Comparison of ENCODE assay signal across 1 cellular context in genomic region chr7:27145167-27145883, GRCh38.
TF ChIP-seq lines count a peak whose summit lies in the region.

No MANE protein-coding gene starts in this region.

TF ChIP-seq in H1, 55 proteins besides CTCF, POLR2A, EP300 and RAD21:
- TF ChIP-seq RNF2 (IDR thresholded peaks at IDR 0.05; ENCODE audit: borderline replicate concordance, low read depth, low read length, missing control alignments, poor library complexity, severe bottlenecking): peak; percentile 86
- no peak for TF ChIP-seq USF2 (IDR thresholded peaks at IDR 0.05; ENCODE audit: low read length)
- TF ChIP-seq CBX8 (IDR thresholded peaks at IDR 0.05; ENCODE audit: borderline replicate concordance, low read depth, low read length): peak; percentile 59; the same call in 1 of the 2 replicates
- no peak for TF ChIP-seq SAP30 (IDR thresholded peaks at IDR 0.05; ENCODE audit: insufficient read depth, insufficient replicate concordance, low read length)
- peak; percentile 99 for TF ChIP-seq EZH2 (IDR thresholded peaks at IDR 0.05; ENCODE audit: low read depth, low read length, severe bottlenecking)
- no peak for TF ChIP-seq TBP (IDR thresholded peaks at IDR 0.05; ENCODE audit: low read depth, low read length)
- TF ChIP-seq SUZ12 (IDR thresholded peaks at IDR 0.05; ENCODE audit: low read length): peak; percentile 97
